ENCODE assay signal across 25 cellular contexts in genomic region chr7:90719159-90719558, GRCh38.
A peak's percentile ranks its signal among the peaks of the same experiment; 100 is the strongest.
DNase-seq lines count a peak whose midpoint lies in the region; ATAC-seq and TF ChIP-seq lines count a peak whose summit lies in the region.
"Had no signal": no experiment of that assay in that cellular context is flagged by ENCODE, and none has a peak within 500 bp of the region (broad histone marks: within the 10 kb centered on the region; RNA-seq: fewer than 3 reads in every experiment).

No MANE protein-coding gene starts in this region.

- H3K4me1 ChIP-seq in mesendoderm (ENCODE audit: control insufficient read depth, low read depth, low read length) = no peaks in the 10 kb centered on the region
- H3K4me1 ChIP-seq: BE2C, psoas muscle had no signal

- H3K27ac Mint-ChIP-seq in IgD-negative memory B cell = peak overlapping the region in 2 of 3 donors; percentile 0 to 76
- H3K27ac Mint-ChIP-seq in brain = peak overlapping the region in 3 of 5 experiments; percentile 1 to 73 (median 22)
- H3K27ac Mint-ChIP-seq: activated CD4-positive, alpha-beta T cell treated with anti-CD3 and anti-CD28 coated beads for 36 hours; activated naive CD8-positive, alpha-beta T cell treated with anti-CD3 and anti-CD28 coated beads for 36 hours; H9; stimulated activated naive CD8-positive, alpha-beta T cell treated with anti-CD3 and anti-CD28 coated beads, Interleukin-15, amount 100 ng/mL, for 72 hours had no signal

- no peak overlapping the region for H4K5ac ChIP-seq in mesendoderm (ENCODE audit: low read length)

- H3K4ac ChIP-seq in mesendoderm (ENCODE audit: low read depth, low read length) = no peak overlapping the region

- peaks cover 1% of the 10 kb centered on the region for H3K79me1 ChIP-seq in mesendoderm (ENCODE audit: low read length)

- H3K36me3 Mint-ChIP-seq in IgD-negative memory B cell = peaks cover 14% of the 10 kb centered on the region
- H3K36me3 Mint-ChIP-seq in brain = no peaks in the 10 kb centered on the region
- H3K36me3 Mint-ChIP-seq: activated naive CD8-positive, alpha-beta T cell treated with anti-CD3 and anti-CD28 coated beads for 36 hours had no signal

- no peak overlapping the region for H2BK120ac ChIP-seq in mesendoderm (ENCODE audit: low read depth, low read length)

- TF ChIP-seq CTCF in 22Rv1 (IDR thresholded peaks at IDR 0.05) (no peak), brain (conservative IDR thresholded peaks at IDR 0.05) (no peak)

- no peak overlapping the region for H3K23ac ChIP-seq in mesendoderm (ENCODE audit: low read length)

- H3K4me3 Mint-ChIP-seq in IgD-negative memory B cell (peak overlapping the region in 2 of 4 donors; percentile 6 to 29), brain (peak overlapping the region in 1 of 5 experiments; percentile 35)
- H3K4me3 Mint-ChIP-seq: activated CD4-positive, alpha-beta T cell treated with anti-CD3 and anti-CD28 coated beads for 36 hours; activated naive CD8-positive, alpha-beta T cell treated with anti-CD3 and anti-CD28 coated beads for 36 hours; H9; stimulated activated naive CD8-positive, alpha-beta T cell treated with anti-CD3 and anti-CD28 coated beads, Interleukin-15, amount 100 ng/mL, for 72 hours had no signal

- no peak overlapping the region for H3K4me2 ChIP-seq in mesendoderm (ENCODE audit: low read length)

- H3K18ac ChIP-seq in mesendoderm (ENCODE audit: low read length) = peak overlapping the region; percentile 5

- H2BK15ac ChIP-seq in mesendoderm (replicated peaks; ENCODE audit: low read depth) = no peak overlapping the region

- H3K9ac ChIP-seq in mesendoderm (ENCODE audit: low read length) = no peak overlapping the region

- H3K9me3 Mint-ChIP-seq in IgD-negative memory B cell = no peaks in the 10 kb centered on the region
- H3K9me3 Mint-ChIP-seq in brain = no peaks in the 10 kb centered on the region
- H3K9me3 Mint-ChIP-seq: activated naive CD8-positive, alpha-beta T cell treated with anti-CD3 and anti-CD28 coated beads for 36 hours; stimulated activated naive CD8-positive, alpha-beta T cell treated with anti-CD3 and anti-CD28 coated beads, Interleukin-15, amount 100 ng/mL, for 72 hours had no signal

- H3K56ac ChIP-seq in mesendoderm (ENCODE audit: low read length) = no peak overlapping the region

- no CpG with 5 or more reads among the region's 3 CpGs for WGBS in mesendoderm (ENCODE audit: extremely low coverage, insufficient coverage, low lambda C conversion rate)

- no peak overlapping the region for H3K4me3 ChIP-seq in mesendoderm (ENCODE audit: low read length)
- H3K4me3 ChIP-seq: psoas muscle, upper lobe of left lung had no signal

- no peak overlapping the region for H4K8ac ChIP-seq in mesendoderm (ENCODE audit: low read depth, low read length)

- H3K27me3 Mint-ChIP-seq in IgD-negative memory B cell (no peaks in the 10 kb centered on the region), brain (no peaks in the 10 kb centered on the region)
- H3K27me3 Mint-ChIP-seq: activated CD4-positive, alpha-beta T cell treated with anti-CD3 and anti-CD28 coated beads for 36 hours; activated naive CD8-positive, alpha-beta T cell treated with anti-CD3 and anti-CD28 coated beads for 36 hours; stimulated activated naive CD8-positive, alpha-beta T cell treated with anti-CD3 and anti-CD28 coated beads, Interleukin-15, amount 100 ng/mL, for 72 hours had no signal

- H3K4me1 Mint-ChIP-seq in IgD-negative memory B cell (peaks cover 61 to 79% (median 72%) of the 10 kb centered on the region in 3 donors), brain (peaks cover 86% of the 10 kb centered on the region)
- H3K4me1 Mint-ChIP-seq: activated CD4-positive, alpha-beta T cell treated with anti-CD3 and anti-CD28 coated beads for 36 hours; activated naive CD8-positive, alpha-beta T cell treated with anti-CD3 and anti-CD28 coated beads for 36 hours; stimulated activated naive CD8-positive, alpha-beta T cell treated with anti-CD3 and anti-CD28 coated beads, Interleukin-15, amount 100 ng/mL, for 72 hours had no signal

- no peaks in the 10 kb centered on the region for H3K27me3 ChIP-seq in mesendoderm (ENCODE audit: insufficient read depth, low read length, poor library complexity)
- H3K27me3 ChIP-seq: BE2C, upper lobe of left lung had no signal

- H2BK5ac ChIP-seq in mesendoderm (ENCODE audit: low read length) = no peak overlapping the region

- ATAC-seq in GM19023 (IDR thresholded peaks at IDR 0.05; ENCODE audit: unreplicated experiment) = no peak
- ATAC-seq in GM19395 (IDR thresholded peaks at IDR 0.05; ENCODE audit: unreplicated experiment) = no peak
- ATAC-seq: activated CD4-positive, alpha-beta T cell treated with anti-CD3 and anti-CD28 coated beads for 36 hours; psoas muscle; stimulated activated naive CD8-positive, alpha-beta T cell treated with anti-CD3 and anti-CD28 coated beads, Interleukin-15, amount 100 ng/mL, for 72 hours had no signal

- H3K79me2 ChIP-seq in mesendoderm (ENCODE audit: control insufficient read depth, insufficient read depth, low read length) = no peaks in the 10 kb centered on the region

- H3K27ac ChIP-seq in 22Rv1 (peak overlapping the region; percentile 78), mesendoderm (ENCODE audit: low read depth, low read length) (no peak overlapping the region)
- H3K27ac ChIP-seq: epithelial cell of prostate, psoas muscle, upper lobe of left lung had no signal

- H2AK5ac ChIP-seq in mesendoderm (ENCODE audit: low read length) = no peak overlapping the region

- DNase-seq in mesendoderm = no peak
- no peak for DNase-seq in cerebellar cortex (ENCODE audit: low spot score)
- DNase-seq in stimulated activated CD4-positive, alpha-beta T cell treated with anti-CD3 and anti-CD28 coated beads, Interleukin-15, amount 100 ng/mL, for 24 hours = no peak
- DNase-seq: activated CD4-positive, alpha-beta T cell treated with anti-CD3 and anti-CD28 coated beads for 36 hours; activated effector memory CD4-positive, alpha-beta T cell treated with Interleukin-2 at 50 U/mL for 16 hours; activated naive CD8-positive, alpha-beta T cell treated with anti-CD3 and anti-CD28 coated beads for 36 hours; BE2C; DMS153; glutamatergic neuron; H9; NCI-H1105 treated with DMSO at 0.1 percent for 48 hours; NCI-H2081; NCI-H226; NCI-H748 treated with DMSO at 0.1 percent for 48 hours; psoas muscle; RPMI8226; stimulated activated naive CD8-positive, alpha-beta T cell treated with anti-CD3 and anti-CD28 coated beads, Interleukin-15, amount 100 ng/mL, for 72 hours; T-helper 2 cell; upper lobe of left lung had no signal

- H3K36me3 ChIP-seq in mesendoderm (ENCODE audit: control insufficient read depth, insufficient read depth, low read length) = no peaks in the 10 kb centered on the region
- H3K36me3 ChIP-seq: BE2C, upper lobe of left lung had no signal
